Comparison of ENCODE assay signal across 8 cellular contexts in genomic region chr4:78551420-78552351, GRCh38. TPM values are rescaled to one million over a fixed set of nuclear protein-coding genes. Genes with fewer than 3 reads are reported as not detected.
DNase-seq lines count a peak whose midpoint lies in the region; ATAC-seq, FAIRE-seq and TF ChIP-seq lines count a peak whose summit lies in the region.

Gene ANXA3 (plus strand): TSS chr4:78551770. CDS start chr4:78554474, 2,704 bp downstream.

- no peaks in the 10 kb centered on the region for H3K36me3 ChIP-seq in endothelial cell of umbilical vein (ENCODE audit: control insufficient read depth in 2 of 2, extremely low read depth in 1 of 2, insufficient read depth in 2 of 2, low read length in 2 of 2)
- H3K36me3 ChIP-seq in transverse colon: no peaks in the 10 kb centered on the region

- ATAC-seq in HG02678 (IDR thresholded peaks at IDR 0.05; ENCODE audit: unreplicated experiment) (peak; percentile 57), GM18858 (IDR thresholded peaks at IDR 0.05; ENCODE audit: unreplicated experiment) (no peak)

- H3K9me3 ChIP-seq in endothelial cell of umbilical vein (replicated peaks; ENCODE audit: control insufficient read depth, insufficient read depth, low read length): no peaks in the 10 kb centered on the region
- H3K9me3 ChIP-seq in mononuclear cell (ENCODE audit: low read depth, low read length): no peaks in the 10 kb centered on the region
- no peaks in the 10 kb centered on the region for H3K9me3 ChIP-seq in transverse colon

- peak; percentile 8 for FAIRE-seq in endothelial cell of umbilical vein (lab: Jason Lieb, UNC)

- no peaks in the 10 kb centered on the region for H3K9me1 ChIP-seq in endothelial cell of umbilical vein (replicated peaks; ENCODE audit: control insufficient read depth, extremely low read depth, insufficient read depth, low read length)

- H3K27ac ChIP-seq in endothelial cell of umbilical vein (ENCODE audit: insufficient read depth, low read depth, low read length) (peak within 1 kb of the TSS; percentile 98), transverse colon (peak within 1 kb of the TSS; percentile 72 to 84 (median 76))

- POLR2A ChIA-PET in endothelial cell of umbilical vein (lab: Charles Lee): interaction anchor here (1.0 kb wide), 1 partner anchor 9 kb away, joined by 3 read pairs; no protein-coding TSS in a partner anchor

- H3K27me3 ChIP-seq in endothelial cell of umbilical vein (ENCODE audit: control insufficient read depth in 2 of 2, insufficient read depth in 2 of 2, low read length in 2 of 2) (no peaks in the 10 kb centered on the region), mononuclear cell (ENCODE audit: insufficient read depth, low read length) (peaks cover 20% of the 10 kb centered on the region), transverse colon (peaks cover 3% of the 10 kb centered on the region)

- intact Hi-C loops in endothelial cell of umbilical vein (cut with micrococcal nuclease): loop anchor here (1.0 to 5.0 kb wide), 7 partner anchors 9 to 689 kb away; partner anchors contain the start of genes BMP2K and MRPL1
- intact Hi-C loops in transverse colon (cut with DNase I; ENCODE audit: low total_unique reads): no loop called here

- H3K9ac ChIP-seq in endothelial cell of umbilical vein (replicated peaks; ENCODE audit: extremely low read depth, insufficient read depth, low read length): peak within 1 kb of the TSS; percentile 99

- H3K4me2 ChIP-seq in endothelial cell of umbilical vein (ENCODE audit: insufficient read depth, low read length): peak within 1 kb of the TSS; percentile 76

- peak; percentile 63 for TF ChIP-seq POLR2A in endothelial cell of umbilical vein (IDR thresholded peaks at IDR 0.05; ENCODE audit: low read depth, low read length)
- TF ChIP-seq POLR2A in transverse colon (IDR thresholded peaks at IDR 0.05): peak; percentile 57

- no peak for TF ChIP-seq EP300 in transverse colon (IDR thresholded peaks at IDR 0.05; ENCODE audit: low read depth)

- no peaks in the 10 kb centered on the region for H4K20me1 ChIP-seq in endothelial cell of umbilical vein (replicated peaks; ENCODE audit: control insufficient read depth, extremely low read depth, insufficient read depth, low read length)

- peak within 1 kb of the TSS; percentile 67 for H2AFZ ChIP-seq in endothelial cell of umbilical vein (ENCODE audit: low read depth, low read length)

- H3K4me1 ChIP-seq in endothelial cell of umbilical vein (ENCODE audit: control insufficient read depth, extremely low read depth, insufficient read depth, low read length) (peaks cover 26% of the 10 kb centered on the region), mononuclear cell (ENCODE audit: insufficient read depth, low read length) (peaks cover 22% of the 10 kb centered on the region), transverse colon (peaks cover 0 to 13% (median 5%) of the 10 kb centered on the region in 4 donors)

- H3K4me3 ChIP-seq in endothelial cell of umbilical vein (replicated peaks in 1 of 3; ENCODE audit: insufficient read depth in 1 of 3, low read depth in 1 of 3, low read length in 3 of 3) (peak within 1 kb of the TSS; percentile 38 to 89 (median 63)), mononuclear cell (ENCODE audit: low read length) (peak within 1 kb of the TSS; percentile 35), transverse colon (peak within 1 kb of the TSS; percentile 40 to 67 (median 56))

- TF ChIP-seq CTCF in endothelial cell of umbilical vein (IDR thresholded peaks at IDR 0.05; ENCODE audit: extremely low read depth in 1 of 2, insufficient read depth in 1 of 2, low read depth in 1 of 2, low read length in 2 of 2) (peak in 1 of 2 donors; percentile 4), transverse colon (IDR thresholded peaks at IDR 0.05) (no peak)

- WGBS in transverse colon (ENCODE audit: low coverage in 1 of 2), 2 donors: 7 to 15% methylated on average over 5 to 65 of the region's 65 CpGs

- CTCF ChIA-PET in endothelial cell of umbilical vein (lab: Charles Lee): interaction anchor here (1.1 to 1.2 kb wide), 2 partner anchors 7 to 9 kb away, joined by 3 to 4 read pairs; no protein-coding TSS in a partner anchor

- DNase-seq in GM03348 (ENCODE audit: low spot score) (peak; percentile 45), SW480 (ENCODE audit: low spot score) (peak; percentile 85), endothelial cell of umbilical vein (ENCODE audit: low read depth, low spot score) (peak; percentile 39), transverse colon (peak; percentile 77)
- no peak for DNase-seq in activated CD4-positive, CD25-positive, alpha-beta regulatory T cell (lab: John Stamatoyannopoulos, UW)

- BruUV-seq in endothelial cell of umbilical vein (replicated peaks; lab: Mats Ljungman, UMichigan): TSS peak; percentile 85

- dilution Hi-C loops in endothelial cell of umbilical vein (cut with MboI; ENCODE audit: extremely low pct_ligation_motif_present, low sequenced_read_pairs): no loop called here

- in situ Hi-C loops in transverse colon (cut with MboI; ENCODE audit: low pct_ligation_motif_present in 1 of 4, low pct_unique_long_range_greater_than_20kb in 1 of 4, low sequenced_read_pairs in 3 of 4): no loop called here

- H3K79me2 ChIP-seq in endothelial cell of umbilical vein (ENCODE audit: control insufficient read depth, insufficient read depth, low read length): no peaks in the 10 kb centered on the region

TF ChIP-seq in endothelial cell of umbilical vein, 7 proteins besides CTCF, POLR2A, EP300 and RAD21:
- TF ChIP-seq MAX (IDR thresholded peaks at IDR 0.05; ENCODE audit: insufficient read depth, insufficient read length): no peak
- TF ChIP-seq POLR2AphosphoS5 (IDR thresholded peaks at IDR 0.05; ENCODE audit: insufficient read depth, low read depth, low read length): peak; percentile 67

RNA-seq across cellular contexts. Expression of gene ANXA3, which starts in this region (rescaled TPM):
- 73.8 and 78.4 TPM in 2 replicates for total RNA-seq in endothelial cell of umbilical vein
- polyA plus RNA-seq in endothelial cell of umbilical vein: 51.5 and 52.9 TPM in 2 replicates
- 93.0 and 110 TPM in 2 replicates for polyA plus RNA-seq in endothelial cell of umbilical vein (2011; cell fraction: cytosol; rRNA removed)
- polyA plus RNA-seq in endothelial cell of umbilical vein (2011; cell fraction: nucleus; rRNA removed): 150 and 151 TPM in 2 replicates
- 24.8 and 46.5 TPM in 2 replicates for polyA plus RNA-seq in endothelial cell of umbilical vein (2012)
- 112 and 127 TPM in 2 replicates for polyA minus RNA-seq in endothelial cell of umbilical vein
- polyA minus RNA-seq in endothelial cell of umbilical vein (2011; cell fraction: cytosol; rRNA and poly(A)+ RNA removed): 58.1 TPM
- 62.4 and 79.7 TPM in 2 replicates for polyA minus RNA-seq in endothelial cell of umbilical vein (2011; cell fraction: nucleus; rRNA and poly(A)+ RNA removed)
- 0.84 TPM for total RNA-seq in mononuclear cell
- 10 to 100 TPM; 14.2 to 49.6 (median 30.4) TPM for total RNA-seq in transverse colon

Comparison
In these comparisons a context has a peak if more than half of its experiments do, and no peak if none do; other contexts are left out.
1. DNase-seq: peak in GM03348 (single experiment), SW480 (single experiment), endothelial cell of umbilical vein (single experiment) and transverse colon (single experiment); none in activated CD4-positive, CD25-positive, alpha-beta regulatory T cell (0 of 4).
2. Peak in every context shown above with its lines, with median percentiles within 50 percentile points of each other: H3K4me3 ChIP-seq.